In the genomic region with DNA sequence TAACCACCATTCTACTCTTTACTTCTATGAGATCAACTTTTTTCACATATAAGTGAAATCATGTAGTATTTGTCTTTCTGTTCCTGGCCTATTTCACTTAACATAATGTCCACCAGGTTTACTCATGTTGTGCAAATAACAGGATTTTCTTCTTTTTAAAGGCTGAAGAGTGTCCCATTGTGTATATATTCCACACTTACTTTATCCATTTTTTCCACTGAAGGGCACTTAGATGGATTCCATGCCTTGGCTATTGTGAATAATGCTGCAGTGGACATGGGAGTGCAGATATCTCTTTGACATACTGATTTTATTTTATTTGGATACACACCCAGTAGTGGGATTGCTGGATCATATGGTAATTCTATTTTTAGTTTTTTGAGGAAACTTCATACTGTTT, we compare ENCODE assay signal across 23 cellular contexts.
"Had no signal": no experiment of that assay in that cellular context is flagged by ENCODE, and none has a peak within 500 bp of the region (broad histone marks: within the 10 kb centered on the region; RNA-seq: fewer than 3 reads in every experiment).

No MANE protein-coding gene starts in this region.

- H3K36me3 Mint-ChIP-seq: activated naive CD4-positive, alpha-beta T cell treated with anti-CD3 and anti-CD28 coated beads, Interleukin-2, amount 10 ng/mL, durations not matched to agents 7 days and 5 days; naive thymus-derived CD4-positive, alpha-beta T cell; WTC11 had no signal

- H3K36me3 ChIP-seq: esophagus muscularis mucosa, lower lobe of right lung, spleen, upper lobe of left lung had no signal

- H3K4me3 ChIP-seq: esophagus muscularis mucosa, lower lobe of right lung, spleen, upper lobe of left lung had no signal

- H3K9me3 ChIP-seq: esophagus muscularis mucosa, lower lobe of right lung, spleen, upper lobe of left lung had no signal

- H3K27me3 Mint-ChIP-seq: activated naive CD4-positive, alpha-beta T cell treated with anti-CD3 and anti-CD28 coated beads, Interleukin-2, amount 10 ng/mL, durations not matched to agents 7 days and 5 days had no signal

- H3K9me3 Mint-ChIP-seq: activated CD4-positive, alpha-beta memory T cell treated with anti-CD3 and anti-CD28 coated beads, Interleukin-2, amount 10 ng/mL, durations not matched to agents 7 days and 5 days; activated naive CD4-positive, alpha-beta T cell treated with anti-CD3 and anti-CD28 coated beads, Interleukin-2, amount 10 ng/mL, durations not matched to agents 7 days and 5 days; WTC11 had no signal

- H3K27ac Mint-ChIP-seq: activated CD4-positive, alpha-beta memory T cell treated with anti-CD3 and anti-CD28 coated beads, Interleukin-2, amount 10 ng/mL, durations not matched to agents 7 days and 5 days; activated CD4-positive, alpha-beta T cell treated with anti-CD3 and anti-CD28 coated beads for 36 hours; activated naive CD4-positive, alpha-beta T cell treated with anti-CD3 and anti-CD28 coated beads, Interleukin-2, amount 10 ng/mL, durations not matched to agents 7 days and 5 days; activated T-cell treated with anti-CD3 and anti-CD28 coated beads, Interleukin-2, amount 50 U/mL, for 72 hours; naive thymus-derived CD4-positive, alpha-beta T cell; T-helper 1 cell treated with Interleukin-12 subunit alpha and Interleukin-12 subunit beta and Interleukin-4 antibody, amounts not matched to agents 30 μg/mL and 1 μg/mL, for 36 hours; WTC11 had no signal

- ATAC-seq: activated CD4-positive, alpha-beta T cell treated with anti-CD3 and anti-CD28 coated beads for 36 hours; activated T-cell treated with anti-CD3 and anti-CD28 coated beads, Interleukin-2, amount 50 U/mL, for 72 hours; left lobe of liver; lower lobe of right lung; naive thymus-derived CD4-positive, alpha-beta T cell; stimulated activated naive CD8-positive, alpha-beta T cell treated with anti-CD3 and anti-CD28 coated beads, Interleukin-15, Interleukin-2, amounts not matched to agents 100 U/mL and 50 U/mL, for 24 hours; WTC11 had no signal

- H3K4me1 ChIP-seq: esophagus muscularis mucosa, lower lobe of right lung, spleen, upper lobe of left lung had no signal

- H3K27me3 ChIP-seq: spleen, upper lobe of left lung had no signal

- DNase-seq: activated CD4-positive, alpha-beta memory T cell treated with anti-CD3 and anti-CD28 coated beads, Interleukin-2, amount 10 ng/mL, durations not matched to agents 7 days and 5 days; activated CD4-positive, alpha-beta T cell treated with anti-CD3 and anti-CD28 coated beads for 36 hours; activated effector memory CD4-positive, alpha-beta T cell treated with Interleukin-2 at 50 U/mL for 16 hours; activated naive CD4-positive, alpha-beta T cell treated with anti-CD3 and anti-CD28 coated beads, Interleukin-2, amount 10 ng/mL, durations not matched to agents 7 days and 5 days; activated T-cell treated with anti-CD3 and anti-CD28 coated beads, Interleukin-2, amount 50 U/mL, for 72 hours; amygdala; central memory CD4-positive, alpha-beta T cell; dermis blood vessel endothelial cell; effector memory CD4-positive, alpha-beta T cell; kidney; lower lobe of right lung; naive thymus-derived CD4-positive, alpha-beta T cell; occipital lobe; spleen; stimulated activated CD4-positive, alpha-beta T cell treated with anti-CD3 and anti-CD28 coated beads, Interleukin-4, amount 100 ng/mL, for 1 hour; stimulated activated naive CD8-positive, alpha-beta T cell treated with anti-CD3 and anti-CD28 coated beads, Interleukin-15, Interleukin-2, amounts not matched to agents 100 U/mL and 50 U/mL, for 24 hours; T1000; upper lobe of left lung had no signal

- H3K27ac ChIP-seq: esophagus muscularis mucosa, lower lobe of right lung, spleen, upper lobe of left lung had no signal

- H3K4me3 Mint-ChIP-seq: activated CD4-positive, alpha-beta memory T cell treated with anti-CD3 and anti-CD28 coated beads, Interleukin-2, amount 10 ng/mL, durations not matched to agents 7 days and 5 days; activated CD4-positive, alpha-beta T cell treated with anti-CD3 and anti-CD28 coated beads for 36 hours; activated naive CD4-positive, alpha-beta T cell treated with anti-CD3 and anti-CD28 coated beads, Interleukin-2, amount 10 ng/mL, durations not matched to agents 7 days and 5 days; activated T-cell treated with anti-CD3 and anti-CD28 coated beads, Interleukin-2, amount 50 U/mL, for 72 hours; naive thymus-derived CD4-positive, alpha-beta T cell; neural crest cell; T-helper 1 cell treated with Interleukin-12 subunit alpha and Interleukin-12 subunit beta and Interleukin-4 antibody, amounts not matched to agents 30 μg/mL and 1 μg/mL, for 36 hours; WTC11 had no signal

- H3K4me1 Mint-ChIP-seq: activated CD4-positive, alpha-beta memory T cell treated with anti-CD3 and anti-CD28 coated beads, Interleukin-2, amount 10 ng/mL, durations not matched to agents 7 days and 5 days; activated CD4-positive, alpha-beta T cell treated with anti-CD3 and anti-CD28 coated beads for 36 hours; activated naive CD4-positive, alpha-beta T cell treated with anti-CD3 and anti-CD28 coated beads, Interleukin-2, amount 10 ng/mL, durations not matched to agents 7 days and 5 days; naive thymus-derived CD4-positive, alpha-beta T cell had no signal
